In the genomic region with DNA sequence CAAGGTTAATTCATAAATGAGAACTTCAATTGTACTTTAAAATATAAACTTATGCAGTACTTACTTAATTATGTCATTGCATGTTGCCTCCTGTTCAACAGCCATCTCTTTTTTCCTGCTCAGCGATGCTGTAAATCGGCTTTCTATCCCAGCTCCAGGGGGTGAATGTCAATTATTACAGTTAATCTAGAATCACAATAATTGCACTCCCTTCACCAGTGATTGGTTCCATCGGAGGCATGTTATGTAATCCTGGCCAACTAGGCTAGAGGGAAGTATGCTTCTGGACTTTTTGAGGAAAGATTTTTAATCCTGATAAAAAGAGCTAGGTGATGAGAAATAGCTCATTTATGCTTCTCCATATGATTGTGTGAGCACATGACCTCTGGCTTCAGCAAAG, we compare ENCODE assay signal across 22 cellular contexts. TPM values are rescaled to one million over a fixed set of nuclear protein-coding genes. Genes with fewer than 3 reads are reported as not detected.
DNase-seq lines count a peak whose midpoint lies in the region; TF ChIP-seq lines count a peak whose summit lies in the region.
"Had no signal": no experiment of that assay in that cellular context is flagged by ENCODE, and none has a peak within 500 bp of the region (broad histone marks: within the 10 kb centered on the region; RNA-seq: fewer than 3 reads in every experiment).

No MANE protein-coding gene starts in this region.

- peak; percentile 39 for DNase-seq in NCI-H82 (lab: John Stamatoyannopoulos, UW)
- no peak for DNase-seq in NCI-H82 treated with DMSO at 0.1 percent for 48 hours (lab: John Stamatoyannopoulos, UW; ENCODE audit: unreplicated experiment)
- peak; percentile 46 for DNase-seq in NCI-H1048 (lab: John Stamatoyannopoulos, UW)
- DNase-seq in WERI-Rb-1: peak; percentile 8
- DNase-seq in smooth muscle cell (lab: John Stamatoyannopoulos, UW; ENCODE audit: unreplicated experiment): no peak
- no peak for DNase-seq in NCI-H1930 (lab: John Stamatoyannopoulos, UW)
- DNase-seq in mammary epithelial cell: no peak
- no peak for DNase-seq in NCI-H187 treated with DMSO at 0.1 percent for 48 hours (lab: John Stamatoyannopoulos, UW)
- DNase-seq: DMS 273 treated with DMSO at 0.1 percent for 48 hours, GF-D8, MV-4-11, NCI-H1436, NCI-H2029 treated with DMSO at 0.1 percent for 48 hours, NCI-H226, NCI-H526, OCI-M1, T-cell, T-helper 9 cell had no signal

- H3K9ac ChIP-seq in smooth muscle cell (ENCODE audit: low read depth): no peak overlapping the region
- H3K9ac ChIP-seq in mammary epithelial cell (ENCODE audit: insufficient read depth, low read length): no peak overlapping the region
- H3K9ac ChIP-seq: KMS-11 had no signal

- H3K79me2 ChIP-seq in smooth muscle cell (ENCODE audit: low read depth) (no peaks in the 10 kb centered on the region), mammary epithelial cell (ENCODE audit: insufficient read depth, low read length) (no peaks in the 10 kb centered on the region)

- no peaks in the 10 kb centered on the region for H3F3A ChIP-seq in smooth muscle cell (ENCODE audit: low read depth)

- no TSS peak for BruUV-seq in mammary epithelial cell (replicated peaks; lab: Mats Ljungman, UMichigan)

- H3K4me2 ChIP-seq in smooth muscle cell (no peak overlapping the region), mammary epithelial cell (ENCODE audit: insufficient read depth, low read depth, low read length) (no peak overlapping the region)
- H3K4me2 ChIP-seq: KMS-11 had no signal

- CTCF ChIA-PET in mammary epithelial cell (lab: Charles Lee; ENCODE audit: low non-redundant PET): no interaction called here

- 97% methylated on average over 3 of the region's 3 CpGs for WGBS in smooth muscle cell (ENCODE audit: low lambda C conversion rate)
- WGBS in mammary epithelial cell (ENCODE audit: low coverage, missing lambda C conversion rate): 8% methylated on average over 3 of the region's 3 CpGs

- no peaks in the 10 kb centered on the region for H4K20me1 ChIP-seq in smooth muscle cell (ENCODE audit: low read depth)
- H4K20me1 ChIP-seq in mammary epithelial cell (ENCODE audit: insufficient read depth, low read length): no peaks in the 10 kb centered on the region

- TF ChIP-seq CTCF in WERI-Rb-1 (IDR thresholded peaks at IDR 0.05; ENCODE audit: low read depth, low read length) (no peak), smooth muscle cell (IDR thresholded peaks at IDR 0.05; ENCODE audit: borderline replicate concordance, insufficient read depth, poor library complexity, severe bottlenecking) (no peak), mammary epithelial cell (conservative IDR thresholded peaks at IDR 0.05 in 1 of 2, IDR thresholded peaks at IDR 0.05 in 1 of 2; ENCODE audit: extremely low read depth in 1 of 2, insufficient read depth in 1 of 2, low read depth in 1 of 2, low read length in 2 of 2) (no peak)

- no peak overlapping the region for H3K4me3 ChIP-seq in WERI-Rb-1 (ENCODE audit: low read depth, low read length)
- no peak overlapping the region for H3K4me3 ChIP-seq in smooth muscle cell
- H3K4me3 ChIP-seq in mammary epithelial cell (replicated peaks in 1 of 3; ENCODE audit: insufficient read depth in 1 of 3, low read depth in 2 of 3, low read length in 3 of 3): no peak overlapping the region
- H3K4me3 ChIP-seq: SK-N-MC had no signal

- H3K4me1 ChIP-seq in smooth muscle cell (ENCODE audit: low read depth) (no peaks in the 10 kb centered on the region), mammary epithelial cell (ENCODE audit: insufficient read depth, low read length) (no peaks in the 10 kb centered on the region)

- in situ Hi-C loops in mammary epithelial cell (cut with MboI; ENCODE audit: low sequenced_read_pairs in 2 of 2): no loop called here

- peak overlapping the region; percentile 21 for H2AFZ ChIP-seq in smooth muscle cell (ENCODE audit: low read depth)
- no peak overlapping the region for H2AFZ ChIP-seq in mammary epithelial cell (ENCODE audit: low read depth, low read length)

- intact Hi-C loops in mammary epithelial cell (cut with micrococcal nuclease): no loop called here

- H3K9me3 ChIP-seq in WERI-Rb-1 (ENCODE audit: severe bottlenecking): no peaks in the 10 kb centered on the region
- H3K9me3 ChIP-seq in smooth muscle cell (replicated peaks; ENCODE audit: low read depth): no peaks in the 10 kb centered on the region
- H3K9me3 ChIP-seq in mammary epithelial cell (replicated peaks; ENCODE audit: insufficient read depth, low read length): peaks cover 3% of the 10 kb centered on the region

- no peak overlapping the region for H3K27ac ChIP-seq in WERI-Rb-1
- H3K27ac ChIP-seq in smooth muscle cell (ENCODE audit: low read depth): no peak overlapping the region
- no peak overlapping the region for H3K27ac ChIP-seq in mammary epithelial cell (ENCODE audit: insufficient read depth, low read depth, low read length)
- H3K27ac ChIP-seq: C4-2B, KMS-11, SK-N-MC had no signal

- dilution Hi-C loops in mammary epithelial cell (cut with HindIII; ENCODE audit: low sequenced_read_pairs): no loop called here

- no peaks in the 10 kb centered on the region for H3K36me3 ChIP-seq in WERI-Rb-1
- H3K36me3 ChIP-seq in smooth muscle cell (ENCODE audit: low read depth): no peaks in the 10 kb centered on the region
- no peaks in the 10 kb centered on the region for H3K36me3 ChIP-seq in mammary epithelial cell (ENCODE audit: insufficient read depth, low read length)

- no peaks in the 10 kb centered on the region for H3K27me3 ChIP-seq in WERI-Rb-1 (ENCODE audit: insufficient read depth, low read depth, severe bottlenecking)
- H3K27me3 ChIP-seq in smooth muscle cell (ENCODE audit: low read depth): no peaks in the 10 kb centered on the region
- no peaks in the 10 kb centered on the region for H3K27me3 ChIP-seq in mammary epithelial cell (ENCODE audit: insufficient read depth, low read length)

RNA-seq across cellular contexts. Expression of a gene that starts 53.8 kb away (rescaled TPM):
- 3.5 and 6.1 TPM in 2 replicates for total RNA-seq in smooth muscle cell
- polyA plus RNA-seq in smooth muscle cell: 0.89 and 2.2 TPM in 2 replicates
- not detected for total RNA-seq in mammary epithelial cell
- 0.17 TPM for polyA plus RNA-seq in mammary epithelial cell
- polyA minus RNA-seq in mammary epithelial cell: not detected
- total RNA-seq: Daoy, T-cell had no signal

Comparison
In these comparisons a context has a peak if more than half of its experiments do, and no peak if none do; other contexts are left out.
1. DNase-seq: peak in NCI-H82 (single experiment), NCI-H1048 (single experiment) and WERI-Rb-1 (single experiment); none in NCI-H82 treated with DMSO at 0.1 percent for 48 hours (single experiment), smooth muscle cell (single experiment), NCI-H1930 (0 of 2), mammary epithelial cell (single experiment) and NCI-H187 treated with DMSO at 0.1 percent for 48 hours (single experiment).